ENCODE assay signal across 8 cellular contexts in the genomic region with DNA sequence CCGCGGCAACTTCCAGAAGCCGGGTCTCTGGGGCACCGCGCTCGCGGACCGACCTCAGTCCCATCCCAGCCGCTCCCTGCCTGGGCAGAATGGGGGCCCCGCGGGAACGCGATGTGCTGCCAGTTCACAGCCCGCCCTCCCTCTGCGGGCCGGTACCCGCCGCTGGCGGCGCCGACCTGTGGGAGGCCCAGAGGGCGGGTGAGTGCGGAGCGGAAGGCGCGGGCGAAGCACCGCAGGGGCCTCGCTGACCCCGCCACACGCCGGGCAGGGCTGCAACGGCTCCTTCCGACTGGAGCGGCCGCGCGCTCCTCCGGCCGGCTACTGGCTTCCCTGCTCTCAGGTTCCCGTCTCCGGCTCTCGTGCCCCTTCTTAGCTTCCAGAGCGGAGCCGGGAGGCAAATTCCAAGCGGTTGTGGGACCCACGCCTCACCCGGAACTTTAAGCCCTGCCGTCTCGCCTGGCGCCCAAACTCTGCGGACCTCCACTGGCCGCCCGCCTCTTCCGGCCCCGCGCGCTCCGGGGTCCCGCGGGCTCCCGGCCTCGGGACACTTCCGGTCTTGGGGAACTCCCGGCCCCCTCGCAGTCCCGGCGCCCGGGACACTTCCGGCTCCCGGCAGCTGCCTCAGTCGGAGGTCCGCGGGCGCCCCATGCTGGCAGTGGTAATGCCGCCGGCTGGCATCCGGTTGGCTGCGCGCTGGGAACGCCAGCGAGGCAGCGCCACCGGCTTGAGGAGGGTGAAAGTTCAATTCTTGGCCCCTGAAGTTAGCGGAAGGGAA. TPM values are rescaled to one million over a fixed set of nuclear protein-coding genes. Genes with fewer than 3 reads are reported as not detected.
DNase-seq lines count a peak whose midpoint lies in the region; TF ChIP-seq lines count a peak whose summit lies in the region.

A gene with protein sequence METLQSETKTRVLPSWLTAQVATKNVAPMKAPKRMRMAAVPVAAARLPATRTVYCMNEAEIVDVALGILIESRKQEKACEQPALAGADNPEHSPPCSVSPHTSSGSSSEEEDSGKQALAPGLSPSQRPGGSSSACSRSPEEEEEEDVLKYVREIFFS (minus strand): TSS at position 485 of the 775 bp plus-strand sequence. CDS start 1,785 bp downstream, outside the sequence.

- peak within 1 kb of the TSS; percentile 69 for H3K9ac ChIP-seq in neural cell (ENCODE audit: low read length)

- CTCF ChIA-PET in RWPE1 (lab: Yijun Ruan, JAX) = interaction anchor here (0.6 kb wide), 2 partner anchors 115 to 492 kb away, joined by 3 to 5 read pairs; a partner anchor contains a TSS

- no peaks in the 10 kb centered on the region for H3K27me3 Mint-ChIP-seq in activated T-helper 2 cell treated with anti-CD3 and anti-CD28 coated beads, Interferon-gamma antibody, Interleukin-2, Interleukin-4, amounts not matched to agents 10 μg/mL and 5 μg/mL and 100 μg/mL, durations not matched to agents 14 hours and 24 hours and 36 hours (ENCODE audit: low read depth)

- H3K4me1 Mint-ChIP-seq in activated T-helper 2 cell treated with anti-CD3 and anti-CD28 coated beads, Interferon-gamma antibody, Interleukin-2, Interleukin-4, amounts not matched to agents 10 μg/mL and 5 μg/mL and 100 μg/mL, durations not matched to agents 14 hours and 24 hours and 36 hours (ENCODE audit: low read depth) = peaks cover 33% of the 10 kb centered on the region

- peak within 1 kb of the TSS; percentile 59 for H3K4me2 ChIP-seq in neural cell (ENCODE audit: low read length)

- peak within 1 kb of the TSS; percentile 95 for H3K4me3 Mint-ChIP-seq in activated T-helper 2 cell treated with anti-CD3 and anti-CD28 coated beads, Interferon-gamma antibody, Interleukin-2, Interleukin-4, amounts not matched to agents 10 μg/mL and 5 μg/mL and 100 μg/mL, durations not matched to agents 14 hours and 24 hours and 36 hours (ENCODE audit: low read depth)

- H3K27ac ChIP-seq in RWPE1 (peak within 1 kb of the TSS; percentile 96), neural cell (ENCODE audit: low read length) (peak within 1 kb of the TSS; percentile 44), stomach (peak within 1 kb of the TSS; percentile 89 to 99 (median 96))

- POLR2A ChIA-PET in RWPE1 (lab: Yijun Ruan, JAX; ENCODE audit: low non-redundant PET) = no interaction called here

- TF ChIP-seq CTCF in LNCaP clone FGC (IDR thresholded peaks at IDR 0.05; ENCODE audit: control insufficient read depth, extremely low read depth, insufficient read depth) (peak; percentile 93), RWPE1 (conservative IDR thresholded peaks at IDR 0.05; ENCODE audit: low read depth) (peak; percentile 92), fibroblast of the aortic adventitia (IDR thresholded peaks at IDR 0.05; ENCODE audit: insufficient read depth, low read length) (peak; percentile 52), neural cell (IDR thresholded peaks at IDR 0.05; ENCODE audit: poor library complexity, severe bottlenecking) (peak; percentile 90), stomach (IDR thresholded peaks at IDR 0.05) (peak in 5 of 7 experiments; percentile 30 to 77 (median 66))

- H2AFZ ChIP-seq in neural cell (ENCODE audit: low read depth, low read length) = peak within 1 kb of the TSS; percentile 65

- H3K9me3 ChIP-seq in neural cell (ENCODE audit: low read length) (no peaks in the 10 kb centered on the region), stomach (no peaks in the 10 kb centered on the region)

- DNase-seq in ELF-1 (ENCODE audit: low read depth, low spot score) = peak; percentile 96
- DNase-seq in H4 (ENCODE audit: low spot score) = peak; percentile 89
- peak; percentile 81 for DNase-seq in LNCaP clone FGC (ENCODE audit: low read depth)
- DNase-seq in RWPE1 (ENCODE audit: low spot score) = peak; percentile 86
- DNase-seq in activated T-helper 2 cell treated with anti-CD3 and anti-CD28 coated beads, Interferon-gamma antibody, Interleukin-2, Interleukin-4, amounts not matched to agents 10 μg/mL and 5 μg/mL and 100 μg/mL, durations not matched to agents 14 hours and 24 hours and 36 hours (ENCODE audit: low spot score) = peak; percentile 82
- DNase-seq in fibroblast of the aortic adventitia (ENCODE audit: low read depth) = peak; percentile 90
- peak; percentile 96 for DNase-seq in stomach

- TF ChIP-seq RAD21 in neural cell (conservative IDR thresholded peaks at IDR 0.05) = peak; percentile 83

- peak within 1 kb of the TSS; percentile 74 for H3K4me3 ChIP-seq in LNCaP clone FGC (ENCODE audit: low read depth, low read length)
- peak within 1 kb of the TSS; percentile 81 for H3K4me3 ChIP-seq in fibroblast of the aortic adventitia (ENCODE audit: low read depth, low read length)
- peak within 1 kb of the TSS; percentile 96 for H3K4me3 ChIP-seq in neural cell (ENCODE audit: low read length)
- H3K4me3 ChIP-seq in stomach = peak within 1 kb of the TSS; percentile 66 to 91 (median 78)

- 0 to 1% (median 0%) methylated on average over 51 to 85 of the region's 85 CpGs for WGBS in stomach, 5 donors

- H4K20me1 ChIP-seq in neural cell (ENCODE audit: insufficient read depth) = no peaks in the 10 kb centered on the region

- intact Hi-C loops in activated T-helper 2 cell treated with anti-CD3 and anti-CD28 coated beads, Interferon-gamma antibody, Interleukin-2, Interleukin-4, amounts not matched to agents 10 μg/mL and 5 μg/mL and 100 μg/mL, durations not matched to agents 14 hours and 24 hours and 36 hours (cut with micrococcal nuclease) = loop anchor here (1.0 to 10.0 kb wide), 6 partner anchors 22 to 736 kb away; a partner anchor contains a TSS
- intact Hi-C loops in stomach (cut with DNase I; ENCODE audit: low total_unique reads) = no loop called here

- TF ChIP-seq POLR2A in stomach (IDR thresholded peaks at IDR 0.05) = peak in 2 of 4 donors; percentile 46 to 60

- peaks cover 44% of the 10 kb centered on the region for H3K36me3 Mint-ChIP-seq in activated T-helper 2 cell treated with anti-CD3 and anti-CD28 coated beads, Interferon-gamma antibody, Interleukin-2, Interleukin-4, amounts not matched to agents 10 μg/mL and 5 μg/mL and 100 μg/mL, durations not matched to agents 14 hours and 24 hours and 36 hours (ENCODE audit: low read depth)

- TF ChIP-seq EP300 in neural cell (conservative IDR thresholded peaks at IDR 0.05; ENCODE audit: poor library complexity, severe bottlenecking) = peak; percentile 17
- TF ChIP-seq EP300 in stomach (IDR thresholded peaks at IDR 0.05) = no peak

- peaks cover 35 to 60% (median 54%) of the 10 kb centered on the region in 4 donors for H3K4me1 ChIP-seq in stomach

- no peaks in the 10 kb centered on the region for H3K9me2 ChIP-seq in neural cell (ENCODE audit: insufficient read depth, low read length)

- peaks cover 8% of the 10 kb centered on the region for H3K79me2 ChIP-seq in neural cell (replicated peaks; ENCODE audit: insufficient read depth, low read length)

- H3F3A ChIP-seq in neural cell (ENCODE audit: insufficient read depth, low read length, poor library complexity, severe bottlenecking) = no peaks in the 10 kb centered on the region

- H3K27me3 ChIP-seq in neural cell (ENCODE audit: insufficient read depth, low read depth, low read length) (no peaks in the 10 kb centered on the region), stomach (no peaks in the 10 kb centered on the region)

- no peaks in the 10 kb centered on the region for H3K36me3 ChIP-seq in neural cell (ENCODE audit: insufficient read depth, low read length)
- H3K36me3 ChIP-seq in stomach = peaks cover 26 to 34% (median 29%) of the 10 kb centered on the region in 4 donors

- peak within 1 kb of the TSS; percentile 95 for H3K27ac Mint-ChIP-seq in activated T-helper 2 cell treated with anti-CD3 and anti-CD28 coated beads, Interferon-gamma antibody, Interleukin-2, Interleukin-4, amounts not matched to agents 10 μg/mL and 5 μg/mL and 100 μg/mL, durations not matched to agents 14 hours and 24 hours and 36 hours

- H3K9me3 Mint-ChIP-seq in activated T-helper 2 cell treated with anti-CD3 and anti-CD28 coated beads, Interferon-gamma antibody, Interleukin-2, Interleukin-4, amounts not matched to agents 10 μg/mL and 5 μg/mL and 100 μg/mL, durations not matched to agents 14 hours and 24 hours and 36 hours = no peaks in the 10 kb centered on the region

TF ChIP-seq in neural cell, 6 proteins besides CTCF, POLR2A, EP300 and RAD21 (continues in another document):
- no peak for TF ChIP-seq EZH2 (IDR thresholded peaks at IDR 0.05; ENCODE audit: borderline replicate concordance, insufficient read depth, low read length, poor library complexity, severe bottlenecking)
- no peak for TF ChIP-seq POLR2AphosphoS5 (IDR thresholded peaks at IDR 0.05)
- peak; percentile 80 for TF ChIP-seq MXI1 (conservative IDR thresholded peaks at IDR 0.05; ENCODE audit: poor library complexity, severe bottlenecking)
- TF ChIP-seq SMC3 (conservative IDR thresholded peaks at IDR 0.05; ENCODE audit: poor library complexity) = peak; percentile 87
- no peak for TF ChIP-seq TAF1 (IDR thresholded peaks at IDR 0.05; ENCODE audit: low read depth)

RNA-seq across cellular contexts. Expression of the gene that starts here (rescaled TPM):
- total RNA-seq in H4 (2014; rRNA removed; shearing (Covaris generic)) = 69.1 and 72.1 TPM in 2 replicates
- total RNA-seq in activated T-helper 2 cell treated with anti-CD3 and anti-CD28 coated beads, Interferon-gamma antibody, Interleukin-2, Interleukin-4, amounts not matched to agents 10 μg/mL and 5 μg/mL and 100 μg/mL, durations not matched to agents 14 hours and 24 hours and 36 hours = 50.1 and 52.9 TPM in 2 replicates
- 23.5 and 46.4 TPM in 2 replicates for total RNA-seq in fibroblast of the aortic adventitia (ENCODE audit: low replicate concordance)
- polyA plus RNA-seq in neural cell = 6.7 and 13.5 TPM in 2 replicates
- 22.9 and 26.6 TPM in 2 replicates for polyA minus RNA-seq in neural cell
- total RNA-seq in stomach = 10 to 100 TPM; 11.1 to 33.0 (median 29.8) TPM
- polyA plus RNA-seq in stomach = 10 to 100 TPM; 21.7 to 30.8 (median 30.5) TPM

Comparison
In these comparisons a context has a peak if more than half of its experiments do, and no peak if none do; other contexts are left out.
1. Peak in every context shown above with its lines: DNase-seq, H3K4me3 ChIP-seq and H3K27ac ChIP-seq.
2. H3K27ac ChIP-seq: peak in every context shown above with its lines; median percentile 96 in RWPE1; 96 in stomach; 44 in neural cell.